ENCODE assay signal across 15 cellular contexts in genomic region chr13:99856021-99856420, GRCh38.
A peak's percentile ranks its signal among the peaks of the same experiment; 100 is the strongest.
DNase-seq lines count a peak whose midpoint lies in the region; ATAC-seq and TF ChIP-seq lines count a peak whose summit lies in the region.
"Had no signal": no experiment of that assay in that cellular context is flagged by ENCODE, and none has a peak within 500 bp of the region (broad histone marks: within the 10 kb centered on the region; RNA-seq: fewer than 3 reads in every experiment).

No MANE protein-coding gene starts in this region.

- CTCF ChIA-PET in A673 (lab: Charles Lee), result no interaction called here

- TF ChIP-seq POLR2A in right lobe of liver (IDR thresholded peaks at IDR 0.05) (no peak), ovary (IDR thresholded peaks at IDR 0.05) (no peak)

- peaks cover 24% of the 10 kb centered on the region for H3K4me1 ChIP-seq in A673 (ENCODE audit: insufficient read depth, low read length, poor library complexity, severe bottlenecking)
- H3K4me1 ChIP-seq in right lobe of liver, result peaks cover 0 to 6% (median 0%) of the 10 kb centered on the region in 4 donors
- no peaks in the 10 kb centered on the region for H3K4me1 ChIP-seq in ovary (ENCODE audit: insufficient read depth)
- H3K4me1 ChIP-seq: Caco-2 had no signal

- intact Hi-C loops in A673 (cut with micrococcal nuclease; ENCODE audit: unreplicated experiment), result no loop called here
- intact Hi-C loops in right lobe of liver (cut with DNase I), result no loop called here
- intact Hi-C loops in ovary (cut with DNase I), result no loop called here

- WGBS in right lobe of liver (ENCODE audit: insufficient coverage, low coverage, low lambda C conversion rate, missing lambda C conversion rate), result 32% methylated on average over 3 of the region's 3 CpGs
- 76 to 81% (median 79%) methylated on average over 3 of the region's 3 CpGs for WGBS in ovary, 3 donors

- H3K9me3 ChIP-seq in A673 (ENCODE audit: low read depth, low read length, poor library complexity, severe bottlenecking), result no peaks in the 10 kb centered on the region
- H3K9me3 ChIP-seq in right lobe of liver, result no peaks in the 10 kb centered on the region
- H3K9me3 ChIP-seq in ovary, result no peaks in the 10 kb centered on the region
- H3K9me3 ChIP-seq: BLaER1, Caco-2, HAP-1 had no signal

- TF ChIP-seq CTCF in 22Rv1 (IDR thresholded peaks at IDR 0.05) (no peak), A673 (conservative IDR thresholded peaks at IDR 0.05; ENCODE audit: low read depth, low read length) (no peak), right lobe of liver (IDR thresholded peaks at IDR 0.05) (no peak), ovary (IDR thresholded peaks at IDR 0.05) (no peak)

- no TSS peak for BruUV-seq in A673 (replicated peaks; lab: Mats Ljungman, UMichigan)

- DNase-seq in A673 (ENCODE audit: low spot score), result peak; percentile 26
- peak; percentile 33 for DNase-seq in astrocyte of the hippocampus (ENCODE audit: low read depth, low spot score)
- DNase-seq in right lobe of liver, result no peak
- no peak for DNase-seq in ovary
- no peak for DNase-seq in central memory CD4-positive, alpha-beta T cell
- DNase-seq: AML-193; Caco-2; CD8-positive, alpha-beta memory T cell; DND-41; GF-D8; GOT3 had no signal

- peak overlapping the region; percentile 57 for H3K27ac ChIP-seq in 22Rv1
- H3K27ac ChIP-seq in A673 (ENCODE audit: low read depth, low read length, poor library complexity, severe bottlenecking), result no peak overlapping the region
- H3K27ac ChIP-seq in right lobe of liver, result no peak overlapping the region
- H3K27ac ChIP-seq in ovary, result no peak overlapping the region
- H3K27ac ChIP-seq: BLaER1, HL-60 had no signal

- H3K4me3 ChIP-seq in A673 (ENCODE audit: low read depth, low read length, poor library complexity, severe bottlenecking), result no peak overlapping the region
- H3K4me3 ChIP-seq in right lobe of liver, result no peak overlapping the region
- H3K4me3 ChIP-seq in ovary, result no peak overlapping the region
- H3K4me3 ChIP-seq: BLaER1, HAP-1 had no signal

- H3K36me3 ChIP-seq in A673 (ENCODE audit: insufficient read depth, low read length, poor library complexity, severe bottlenecking) (no peaks in the 10 kb centered on the region), right lobe of liver (no peaks in the 10 kb centered on the region), ovary (no peaks in the 10 kb centered on the region)
- H3K36me3 ChIP-seq: BLaER1, HAP-1 had no signal

- H3K27me3 ChIP-seq in A673 (replicated peaks; ENCODE audit: insufficient read depth, low read depth, low read length, poor library complexity) (no peaks in the 10 kb centered on the region), right lobe of liver (no peaks in the 10 kb centered on the region), ovary (no peaks in the 10 kb centered on the region)
- H3K27me3 ChIP-seq: BLaER1 had no signal

- POLR2A ChIA-PET in A673 (lab: Charles Lee; ENCODE audit: low non-redundant PET), result no interaction called here

- ATAC-seq in right lobe of liver, result peak; percentile 52 to 63 (median 57)

- TF ChIP-seq EP300 in ovary (IDR thresholded peaks at IDR 0.05), result no peak

Comparison
In these comparisons a context has a peak if more than half of its experiments do, and no peak if none do; other contexts are left out.
1. DNase-seq: peak in A673 (single experiment) and astrocyte of the hippocampus (single experiment); none in right lobe of liver (0 of 3), ovary (0 of 5) and central memory CD4-positive, alpha-beta T cell (single experiment).